In the genomic region with DNA sequence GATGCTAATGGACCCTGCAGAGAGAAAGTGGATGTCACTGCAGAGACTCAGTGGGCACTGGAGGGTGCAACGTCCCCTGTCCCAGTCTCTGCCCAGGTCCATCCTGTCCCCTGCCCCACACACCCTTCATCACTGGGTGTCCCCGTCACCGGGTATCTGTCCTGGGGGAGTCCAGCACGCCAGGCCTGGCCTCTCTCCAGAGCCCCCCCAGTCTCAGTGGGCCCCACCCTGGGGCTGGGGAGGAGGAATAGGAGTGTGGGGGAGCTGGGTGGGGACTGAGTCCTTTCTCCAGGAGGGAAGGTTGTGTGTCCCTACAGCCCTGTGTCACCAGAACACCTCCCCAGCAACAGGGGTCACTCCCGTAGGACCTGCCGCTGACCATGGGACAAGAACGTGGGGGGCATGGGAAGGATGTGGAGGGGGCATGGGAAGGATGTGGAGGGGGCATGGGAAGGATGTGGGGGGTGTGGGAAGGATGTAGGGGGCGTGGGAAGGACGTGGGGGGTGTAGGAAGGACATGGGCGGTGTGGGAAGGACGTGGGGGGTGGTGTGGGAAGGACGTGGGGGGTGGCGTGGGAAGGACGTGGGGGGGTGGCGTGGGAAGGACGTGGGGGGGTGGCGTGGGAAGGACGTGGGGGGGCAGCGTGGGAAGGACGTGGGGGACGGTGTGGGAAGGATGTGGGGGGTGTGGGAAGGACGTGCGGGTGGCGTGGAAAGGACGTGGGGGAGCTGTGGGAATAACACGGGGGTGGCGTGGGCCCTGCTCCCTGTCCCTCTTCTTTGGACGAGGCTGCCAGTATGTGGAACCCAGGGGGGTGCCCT, we compare ENCODE assay signal across 10 cellular contexts. TPM values are rescaled to one million over a fixed set of nuclear protein-coding genes. Genes with fewer than 3 reads are reported as not detected.
DNase-seq lines count a peak whose midpoint lies in the region; ATAC-seq and TF ChIP-seq lines count a peak whose summit lies in the region.
"Had no signal": no experiment of that assay in that cellular context is flagged by ENCODE, and none has a peak within 500 bp of the region (broad histone marks: within the 10 kb centered on the region; RNA-seq: fewer than 3 reads in every experiment).

No MANE protein-coding gene starts in this region.

- ATAC-seq in activated T-cell treated with anti-CD3 and anti-CD28 coated beads, Interleukin-2, amount 50 U/mL, for 4 hours = no peak
- no peak for ATAC-seq in GM18868 (IDR thresholded peaks at IDR 0.05; ENCODE audit: unreplicated experiment)

- H3K9me3 Mint-ChIP-seq in activated T-cell treated with anti-CD3 and anti-CD28 coated beads, Interleukin-2, amount 50 U/mL, for 4 hours = no peaks in the 10 kb centered on the region
- H3K9me3 Mint-ChIP-seq: neural progenitor cell had no signal

- H3K79me2 ChIP-seq in osteoblast (ENCODE audit: insufficient read depth, low read length) = no peaks in the 10 kb centered on the region

- peaks cover 9% of the 10 kb centered on the region for H3K4me1 Mint-ChIP-seq in activated T-cell treated with anti-CD3 and anti-CD28 coated beads, Interleukin-2, amount 50 U/mL, for 4 hours (ENCODE audit: low read depth)
- H3K4me1 Mint-ChIP-seq: neural progenitor cell had no signal

- peak overlapping the region; percentile 85 for H3K27ac ChIP-seq in osteoblast (ENCODE audit: low read depth, low read length)
- H3K27ac ChIP-seq in uterus = peak overlapping the region; percentile 93 to 99
- H3K27ac ChIP-seq: neural progenitor cell had no signal

- H3K27me3 ChIP-seq in osteoblast (ENCODE audit: insufficient read depth, low read length) (no peaks in the 10 kb centered on the region), uterus (no peaks in the 10 kb centered on the region)
- H3K27me3 ChIP-seq: neural progenitor cell had no signal

- no peaks in the 10 kb centered on the region for H3K27me3 Mint-ChIP-seq in activated T-cell treated with anti-CD3 and anti-CD28 coated beads, Interleukin-2, amount 50 U/mL, for 4 hours (ENCODE audit: low read depth)

- TF ChIP-seq POLR2A in uterus (IDR thresholded peaks at IDR 0.05) = no peak

- H3K36me3 ChIP-seq in osteoblast (ENCODE audit: insufficient read depth, low read length) = no peaks in the 10 kb centered on the region
- no peaks in the 10 kb centered on the region for H3K36me3 ChIP-seq in uterus
- H3K36me3 ChIP-seq: neural progenitor cell had no signal

- H3K4me3 ChIP-seq in fibroblast of the aortic adventitia (ENCODE audit: low read depth, low read length) (peak overlapping the region; percentile 59), osteoblast (ENCODE audit: insufficient read depth, low read length) (no peak overlapping the region), uterus (no peak overlapping the region)
- H3K4me3 ChIP-seq: neural progenitor cell had no signal

- no peak overlapping the region for H2AFZ ChIP-seq in osteoblast (ENCODE audit: low read length)
- H2AFZ ChIP-seq: neural progenitor cell had no signal

- peaks cover 28% of the 10 kb centered on the region for H3K4me1 ChIP-seq in osteoblast (ENCODE audit: insufficient read depth, low read length)
- peaks cover 5 to 30% of the 10 kb centered on the region in 2 donors for H3K4me1 ChIP-seq in uterus
- H3K4me1 ChIP-seq: neural progenitor cell had no signal

- no peaks in the 10 kb centered on the region for H3K9me3 ChIP-seq in osteoblast (ENCODE audit: low read depth, low read length)
- no peaks in the 10 kb centered on the region for H3K9me3 ChIP-seq in uterus

- H4K20me1 ChIP-seq in osteoblast (ENCODE audit: insufficient read depth, low read length) = no peaks in the 10 kb centered on the region

- H3K4me3 Mint-ChIP-seq in activated T-cell treated with anti-CD3 and anti-CD28 coated beads, Interleukin-2, amount 50 U/mL, for 4 hours = no peak overlapping the region
- H3K4me3 Mint-ChIP-seq: neural progenitor cell had no signal

- DNase-seq in activated T-cell treated with anti-CD3 and anti-CD28 coated beads, Interleukin-2, amount 50 U/mL, for 4 hours = peak; percentile 3
- DNase-seq in activated T-cell treated with anti-CD3 and anti-CD28 coated beads for 4 hours (no peak), fibroblast of the aortic adventitia (ENCODE audit: low read depth) (no peak), osteoblast (ENCODE audit: insufficient read length, low spot score, missing footprints) (peak; percentile 92), uterus (peak; percentile 35 to 48), nucleus accumbens (lab: John Stamatoyannopoulos, UW) (no peak), inferior parietal cortex (ENCODE audit: extremely low spot score) (no peak)
- DNase-seq: KG1 had no signal

- peak overlapping the region; percentile 75 for H3K4me2 ChIP-seq in osteoblast (ENCODE audit: insufficient read depth, low read length)
- H3K4me2 ChIP-seq: neural progenitor cell had no signal

- TF ChIP-seq CTCF in fibroblast of the aortic adventitia (IDR thresholded peaks at IDR 0.05; ENCODE audit: insufficient read depth, low read length) (no peak), osteoblast (IDR thresholded peaks at IDR 0.05; ENCODE audit: extremely low read depth, low read depth, low read length) (no peak), uterus (IDR thresholded peaks at IDR 0.05) (no peak)

- H3K36me3 Mint-ChIP-seq in activated T-cell treated with anti-CD3 and anti-CD28 coated beads, Interleukin-2, amount 50 U/mL, for 4 hours (ENCODE audit: insufficient read depth) = peaks cover 3% of the 10 kb centered on the region
- H3K36me3 Mint-ChIP-seq: neural progenitor cell had no signal

- intact Hi-C loops in uterus (cut with DNase I; ENCODE audit: low total_unique reads) = no loop called here

RNA-seq across cellular contexts. Expression of a gene that starts 21.0 kb away (rescaled TPM):
- 1 to 10 TPM; 1.4 to 2.1 (median 2.1) TPM for total RNA-seq in activated T-cell treated with anti-CD3 and anti-CD28 coated beads, Interleukin-2, amount 50 U/mL, for 4 hours
- total RNA-seq in fibroblast of the aortic adventitia (ENCODE audit: low replicate concordance) (21.1 and 409 TPM in 2 replicates), osteoblast (29.8 and 38.7 TPM in 2 replicates), uterus (100 to 1,000 TPM in 2 of 4 donors, 10 to 100 TPM in 2; 60.6 to 262 (median 115) TPM)

RNA-seq across cellular contexts. Expression of a gene that starts 55.5 kb away (rescaled TPM):
- total RNA-seq in activated T-cell treated with anti-CD3 and anti-CD28 coated beads, Interleukin-2, amount 50 U/mL, for 4 hours = 100 to 1,000 TPM; 166 to 186 (median 177) TPM
- 141 and 191 TPM in 2 replicates for total RNA-seq in fibroblast of the aortic adventitia (ENCODE audit: low replicate concordance)
- 246 and 262 TPM in 2 replicates for total RNA-seq in osteoblast
- 100 to 1,000 TPM; 104 to 193 (median 162) TPM for total RNA-seq in uterus

Comparison
In these comparisons a context has a peak if more than half of its experiments do, and no peak if none do; other contexts are left out.
1. DNase-seq: peak in activated T-cell treated with anti-CD3 and anti-CD28 coated beads, Interleukin-2, amount 50 U/mL, for 4 hours (single experiment), osteoblast (single experiment) and uterus (2 of 2); none in activated T-cell treated with anti-CD3 and anti-CD28 coated beads for 4 hours (single experiment), fibroblast of the aortic adventitia (single experiment), nucleus accumbens (0 of 56) and inferior parietal cortex (single experiment).